30 cellular contexts compared by ENCODE assay signal in the genomic region with DNA sequence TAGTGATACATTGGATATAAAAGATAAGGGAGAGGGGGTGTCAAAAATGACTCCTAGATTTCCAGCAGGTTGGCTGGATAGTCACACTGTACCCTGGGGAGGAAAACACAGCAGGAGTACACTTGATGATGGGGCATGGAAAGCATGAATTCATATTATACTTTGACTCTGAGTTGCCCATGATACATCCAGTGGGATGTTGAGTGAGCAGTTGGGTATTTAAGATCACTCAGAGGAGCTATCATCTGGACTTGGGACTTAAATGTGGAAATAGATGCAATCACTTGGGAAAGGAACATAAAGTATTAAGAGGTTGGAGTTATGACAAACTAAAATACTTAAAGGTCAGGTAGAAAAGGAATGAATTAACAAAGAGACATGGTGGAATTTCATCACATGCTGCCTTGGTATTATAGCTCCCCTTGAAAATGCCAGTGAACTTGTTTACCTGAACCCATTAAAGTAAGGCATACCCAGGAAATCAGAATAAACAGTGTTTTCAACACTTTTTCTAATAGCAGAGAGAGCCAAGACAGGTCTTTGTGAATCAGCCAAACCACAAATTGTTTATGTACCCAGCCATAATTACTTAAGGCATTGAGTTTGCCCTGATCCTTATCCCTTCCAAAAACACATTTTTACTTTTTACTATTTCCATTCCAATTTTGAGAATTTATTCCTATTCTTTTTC. TPM values are rescaled to one million over a fixed set of nuclear protein-coding genes. Genes with fewer than 3 reads are reported as not detected.
DNase-seq lines count a peak whose midpoint lies in the region; ATAC-seq and TF ChIP-seq lines count a peak whose summit lies in the region.
"Had no signal": no experiment of that assay in that cellular context is flagged by ENCODE, and none has a peak within 500 bp of the region (broad histone marks: within the 10 kb centered on the region; RNA-seq: fewer than 3 reads in every experiment).

No MANE protein-coding gene starts in this region.

- in situ Hi-C loops in HAP-1 (cut with MboI; ENCODE audit: low sequenced_read_pairs), result no loop called here

- H3K27ac ChIP-seq in adrenal gland, result no peak overlapping the region
- H3K27ac ChIP-seq: 22Rv1, ovary, sigmoid colon had no signal

- peak overlapping the region; percentile 4 for H3K9ac ChIP-seq in adipocyte (ENCODE audit: low read length)

- no peak for TF ChIP-seq CTCF in activated CD8-positive, alpha-beta T cell treated with anti-CD3 and anti-CD28 coated beads for 36 hours (IDR thresholded peaks at IDR 0.05)
- no peak for TF ChIP-seq CTCF in adrenal gland (IDR thresholded peaks at IDR 0.05)

- H3K27me3 ChIP-seq in adipocyte (replicated peaks; ENCODE audit: control insufficient read depth, insufficient read depth, low read length) (no peaks in the 10 kb centered on the region), adrenal gland (no peaks in the 10 kb centered on the region), HAP-1 (ENCODE audit: low read depth) (no peaks in the 10 kb centered on the region)
- H3K27me3 ChIP-seq: ovary, sigmoid colon had no signal

- H3K9me3 ChIP-seq in adipocyte (ENCODE audit: control insufficient read depth, low read length), result no peaks in the 10 kb centered on the region
- H3K9me3 ChIP-seq in adrenal gland (replicated peaks in 1 of 3), result no peaks in the 10 kb centered on the region
- no peaks in the 10 kb centered on the region for H3K9me3 ChIP-seq in HAP-1
- H3K9me3 ChIP-seq: ovary, sigmoid colon had no signal

- peak; percentile 5 for DNase-seq in NCI-H1105 treated with DMSO at 0.1 percent for 48 hours (lab: John Stamatoyannopoulos, UW)
- no peak for DNase-seq in NCI-H1105 (lab: John Stamatoyannopoulos, UW)
- DNase-seq in adipocyte (ENCODE audit: low read depth), result peak; percentile 77
- DNase-seq in fibroblast of peridontal ligament (ENCODE audit: extremely low read depth), result peak; percentile 70
- no peak for DNase-seq in activated CD8-positive, alpha-beta T cell treated with anti-CD3 and anti-CD28 coated beads for 36 hours
- no peak for DNase-seq in NCI-H69 (lab: John Stamatoyannopoulos, UW)
- DNase-seq in adrenal gland, result no peak
- no peak for DNase-seq in HAP-1 (ENCODE audit: low spot score in 2 of 2)
- DNase-seq: activated CD4-positive, alpha-beta T cell treated with anti-CD3 and anti-CD28 coated beads, Interleukin-2, amount 50 U/mL, for 48 hours; activated naive CD4-positive, alpha-beta T cell; activated T-cell treated with anti-CD3 and anti-CD28 coated beads for 4 hours; anterior cingulate cortex; foreskin melanocyte; GF-D8; kidney glomerular epithelial cell; naive B cell; NCI-H1436 treated with DMSO at 0.1 percent for 48 hours; NCI-H82; OCI-M1; ovary; SIG-M5; sigmoid colon; stimulated activated CD4-positive, alpha-beta T cell treated with anti-CD3 and anti-CD28 coated beads, Interleukin-2, amount 100 ng/mL, for 24 hours; T-helper 2 cell; trophoblast cell had no signal

- H3K4me3 ChIP-seq in adipocyte (ENCODE audit: low read length), result no peak overlapping the region
- H3K4me3 ChIP-seq in adrenal gland, result no peak overlapping the region
- no peak overlapping the region for H3K4me3 ChIP-seq in HAP-1
- H3K4me3 ChIP-seq: ovary, sigmoid colon had no signal

- H3K36me3 ChIP-seq in adipocyte (ENCODE audit: control insufficient read depth, insufficient read depth, low read length, severe bottlenecking) (no peaks in the 10 kb centered on the region), adrenal gland (replicated peaks in 1 of 2) (no peaks in the 10 kb centered on the region), HAP-1 (replicated peaks) (no peaks in the 10 kb centered on the region)
- H3K36me3 ChIP-seq: ovary, sigmoid colon had no signal

- no peak for TF ChIP-seq POLR2A in adrenal gland (IDR thresholded peaks at IDR 0.05)

- no peak overlapping the region for H3K27ac Mint-ChIP-seq in activated CD8-positive, alpha-beta T cell treated with anti-CD3 and anti-CD28 coated beads for 36 hours
- H3K27ac Mint-ChIP-seq: CD14-positive monocyte; memory B cell; naive B cell; stimulated activated naive CD8-positive, alpha-beta T cell treated with anti-CD3 and anti-CD28 coated beads, Interleukin-15, Interleukin-2, amounts not matched to agents 100 ng/mL and 50 ng/mL, for 24 hours; WTC11 had no signal

- H3K36me3 Mint-ChIP-seq in activated CD8-positive, alpha-beta T cell treated with anti-CD3 and anti-CD28 coated beads for 36 hours (ENCODE audit: low read depth), result no peaks in the 10 kb centered on the region
- H3K36me3 Mint-ChIP-seq: CD14-positive monocyte, memory B cell, naive B cell, WTC11 had no signal

- intact Hi-C loops in activated CD8-positive, alpha-beta T cell treated with anti-CD3 and anti-CD28 coated beads for 36 hours (cut with micrococcal nuclease), result no loop called here
- intact Hi-C loops in adrenal gland (cut with DNase I), result no loop called here

- CTCF ChIA-PET in activated CD8-positive, alpha-beta T cell treated with anti-CD3 and anti-CD28 coated beads for 36 hours (lab: Charles Lee), result no interaction called here

- no peak overlapping the region for H3K4me3 Mint-ChIP-seq in activated CD8-positive, alpha-beta T cell treated with anti-CD3 and anti-CD28 coated beads for 36 hours
- H3K4me3 Mint-ChIP-seq: CD14-positive monocyte; memory B cell; naive B cell; stimulated activated naive CD8-positive, alpha-beta T cell treated with anti-CD3 and anti-CD28 coated beads, Interleukin-15, Interleukin-2, amounts not matched to agents 100 ng/mL and 50 ng/mL, for 24 hours; WTC11 had no signal

- no peaks in the 10 kb centered on the region for H3K9me3 Mint-ChIP-seq in activated CD8-positive, alpha-beta T cell treated with anti-CD3 and anti-CD28 coated beads for 36 hours

- ATAC-seq in activated CD8-positive, alpha-beta T cell treated with anti-CD3 and anti-CD28 coated beads for 36 hours, result no peak

- H3K4me1 ChIP-seq in adipocyte (ENCODE audit: control insufficient read depth, insufficient read depth, low read length) (peaks cover 30% of the 10 kb centered on the region), adrenal gland (replicated peaks in 1 of 2) (no peaks in the 10 kb centered on the region), HAP-1 (no peaks in the 10 kb centered on the region)
- H3K4me1 ChIP-seq: sigmoid colon had no signal

- peaks cover 17% of the 10 kb centered on the region for H3K27me3 Mint-ChIP-seq in activated CD8-positive, alpha-beta T cell treated with anti-CD3 and anti-CD28 coated beads for 36 hours

- POLR2A ChIA-PET in activated CD8-positive, alpha-beta T cell treated with anti-CD3 and anti-CD28 coated beads for 36 hours (lab: Charles Lee), result no interaction called here

- no peaks in the 10 kb centered on the region for H3K4me1 Mint-ChIP-seq in activated CD8-positive, alpha-beta T cell treated with anti-CD3 and anti-CD28 coated beads for 36 hours (ENCODE audit: low read depth)
- H3K4me1 Mint-ChIP-seq: CD14-positive monocyte, memory B cell, naive B cell had no signal

RNA-seq across cellular contexts. Expression of gene ABI3BP, which starts 49.9 kb away (rescaled TPM):
- not detected for total RNA-seq in activated CD8-positive, alpha-beta T cell treated with anti-CD3 and anti-CD28 coated beads for 36 hours
- total RNA-seq in adrenal gland, result 10 to 100 TPM in 7 of 8 donors, 1 to 10 TPM in 1; 7.7 to 50.3 (median 26.7) TPM
- 10 to 100 TPM in 1 of 3 donors, 1 to 10 TPM in 2; 8.3 to 21.0 (median 9.0) TPM for polyA plus RNA-seq in adrenal gland
- polyA plus RNA-seq: CD14-positive monocyte had no signal

Comparison
In these comparisons a context has a peak if more than half of its experiments do, and no peak if none do; other contexts are left out.
1. DNase-seq: peak in NCI-H1105 treated with DMSO at 0.1 percent for 48 hours (single experiment), adipocyte (single experiment) and fibroblast of peridontal ligament (single experiment); none in NCI-H1105 (single experiment), activated CD8-positive, alpha-beta T cell treated with anti-CD3 and anti-CD28 coated beads for 36 hours (single experiment), NCI-H69 (single experiment), adrenal gland (0 of 7) and HAP-1 (0 of 2).
2. RNA of gene ABI3BP, which starts 49.9 kb away (total RNA-seq): 7.7 to 50.3 TPM in adrenal gland; not detected in activated CD8-positive, alpha-beta T cell treated with anti-CD3 and anti-CD28 coated beads for 36 hours; every median in the first group is over 4 times any median in the second.